Comparison of ENCODE assay signal across 1 cellular context in genomic region chr13:31204592-31204991, GRCh38.
TF ChIP-seq lines count a peak whose summit lies in the region.

No MANE protein-coding gene starts in this region.

TF ChIP-seq in H1, 55 proteins besides CTCF, POLR2A, EP300 and RAD21:
- no peak for TF ChIP-seq POU5F1 (IDR thresholded peaks at IDR 0.05; ENCODE audit: low read depth, low read length)
- no peak for TF ChIP-seq NRF1 (IDR thresholded peaks at IDR 0.05; ENCODE audit: low read depth, low read length)
- no peak for TF ChIP-seq SAP30 (IDR thresholded peaks at IDR 0.05; ENCODE audit: insufficient read depth, insufficient replicate concordance, low read length)
- TF ChIP-seq GABPA (IDR thresholded peaks at IDR 0.05; ENCODE audit: borderline replicate concordance, insufficient read depth, low read length): no peak
- no peak for TF ChIP-seq TCF12 (IDR thresholded peaks at IDR 0.05; ENCODE audit: low read depth, low read length)
- no peak for TF ChIP-seq RNF2 (IDR thresholded peaks at IDR 0.05; ENCODE audit: borderline replicate concordance, low read depth, low read length, missing control alignments, poor library complexity, severe bottlenecking)
- TF ChIP-seq CEBPB (IDR thresholded peaks at IDR 0.05; ENCODE audit: low read depth, low read length): no peak
TF ChIP-seq in H1: peak in this region for 0.
